Comparison of ENCODE assay signal across 1 cellular context in genomic region chr2:54611830-54612545, GRCh38.
TF ChIP-seq lines count a peak whose summit lies in the region.

No MANE protein-coding gene starts in this region.

TF ChIP-seq in GM23338, 12 proteins besides CTCF, POLR2A, EP300 and RAD21:
- TF ChIP-seq REST (IDR thresholded peaks at IDR 0.05; ENCODE audit: unreplicated experiment), result no peak
- no peak for TF ChIP-seq CREB1 (CRISPR knock-in tag; IDR thresholded peaks at IDR 0.05; ENCODE audit: low read depth)
- no peak for TF ChIP-seq ETS1 (IDR thresholded peaks at IDR 0.05)
- TF ChIP-seq NANOG (IDR thresholded peaks at IDR 0.05; ENCODE audit: borderline replicate concordance), result no peak
- no peak for TF ChIP-seq ZNF331 (CRISPR knock-in tag; IDR thresholded peaks at IDR 0.05; ENCODE audit: low read depth)
- no peak for TF ChIP-seq EZH2phosphoT487 (IDR thresholded peaks at IDR 0.05; ENCODE audit: unreplicated experiment)
- TF ChIP-seq ZNF114 (CRISPR knock-in tag; IDR thresholded peaks at IDR 0.05), result no peak
- no peak for TF ChIP-seq EZH2 (IDR thresholded peaks at IDR 0.05; ENCODE audit: low read depth, unreplicated experiment)
- no peak for TF ChIP-seq ZNF462 (CRISPR knock-in tag; IDR thresholded peaks at IDR 0.05)
- TF ChIP-seq POLR2AphosphoS5 (IDR thresholded peaks at IDR 0.05; ENCODE audit: low read depth), result no peak
- TF ChIP-seq JUNB (IDR thresholded peaks at IDR 0.05; ENCODE audit: unreplicated experiment), result no peak
- TF ChIP-seq STAT1 (IDR thresholded peaks at IDR 0.05; ENCODE audit: unreplicated experiment), result no peak
